Comparison of ENCODE assay signal across 1 cellular context in the genomic region with DNA sequence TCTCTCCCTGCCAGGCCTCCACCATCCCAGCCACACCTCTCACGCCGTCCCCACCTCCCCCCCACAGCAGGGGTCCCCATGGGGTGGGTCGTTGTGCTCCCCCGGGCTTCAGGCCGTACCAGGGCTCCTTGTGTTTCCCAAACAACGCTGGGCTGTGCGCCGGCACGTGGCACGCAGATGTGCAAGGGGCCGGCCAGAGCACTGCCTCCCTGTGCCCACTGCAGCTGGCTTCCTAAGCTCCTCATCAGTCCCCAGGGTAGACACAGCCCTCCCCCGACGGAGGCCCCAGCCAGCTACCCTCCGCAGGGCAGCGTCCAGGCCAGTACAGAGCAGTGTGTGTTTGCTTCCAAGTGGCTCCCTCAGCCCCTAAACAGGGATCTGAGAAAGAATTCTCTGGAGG.
TF ChIP-seq lines count a peak whose summit lies in the region.

No MANE protein-coding gene starts in this region.

TF ChIP-seq in GM23338, 12 proteins besides CTCF, POLR2A, EP300 and RAD21:
- TF ChIP-seq CREB1 (CRISPR knock-in tag; IDR thresholded peaks at IDR 0.05; ENCODE audit: low read depth) (no peak), POLR2AphosphoS5 (IDR thresholded peaks at IDR 0.05; ENCODE audit: low read depth) (no peak), EZH2phosphoT487 (IDR thresholded peaks at IDR 0.05; ENCODE audit: unreplicated experiment) (no peak), JUNB (IDR thresholded peaks at IDR 0.05; ENCODE audit: unreplicated experiment) (no peak), NANOG (IDR thresholded peaks at IDR 0.05; ENCODE audit: borderline replicate concordance) (no peak), ZNF331 (CRISPR knock-in tag; IDR thresholded peaks at IDR 0.05; ENCODE audit: low read depth) (no peak), ZNF114 (CRISPR knock-in tag; IDR thresholded peaks at IDR 0.05) (no peak), STAT1 (IDR thresholded peaks at IDR 0.05; ENCODE audit: unreplicated experiment) (no peak), EZH2 (IDR thresholded peaks at IDR 0.05; ENCODE audit: low read depth, unreplicated experiment) (no peak)
- TF ChIP-seq, protein P1, sequence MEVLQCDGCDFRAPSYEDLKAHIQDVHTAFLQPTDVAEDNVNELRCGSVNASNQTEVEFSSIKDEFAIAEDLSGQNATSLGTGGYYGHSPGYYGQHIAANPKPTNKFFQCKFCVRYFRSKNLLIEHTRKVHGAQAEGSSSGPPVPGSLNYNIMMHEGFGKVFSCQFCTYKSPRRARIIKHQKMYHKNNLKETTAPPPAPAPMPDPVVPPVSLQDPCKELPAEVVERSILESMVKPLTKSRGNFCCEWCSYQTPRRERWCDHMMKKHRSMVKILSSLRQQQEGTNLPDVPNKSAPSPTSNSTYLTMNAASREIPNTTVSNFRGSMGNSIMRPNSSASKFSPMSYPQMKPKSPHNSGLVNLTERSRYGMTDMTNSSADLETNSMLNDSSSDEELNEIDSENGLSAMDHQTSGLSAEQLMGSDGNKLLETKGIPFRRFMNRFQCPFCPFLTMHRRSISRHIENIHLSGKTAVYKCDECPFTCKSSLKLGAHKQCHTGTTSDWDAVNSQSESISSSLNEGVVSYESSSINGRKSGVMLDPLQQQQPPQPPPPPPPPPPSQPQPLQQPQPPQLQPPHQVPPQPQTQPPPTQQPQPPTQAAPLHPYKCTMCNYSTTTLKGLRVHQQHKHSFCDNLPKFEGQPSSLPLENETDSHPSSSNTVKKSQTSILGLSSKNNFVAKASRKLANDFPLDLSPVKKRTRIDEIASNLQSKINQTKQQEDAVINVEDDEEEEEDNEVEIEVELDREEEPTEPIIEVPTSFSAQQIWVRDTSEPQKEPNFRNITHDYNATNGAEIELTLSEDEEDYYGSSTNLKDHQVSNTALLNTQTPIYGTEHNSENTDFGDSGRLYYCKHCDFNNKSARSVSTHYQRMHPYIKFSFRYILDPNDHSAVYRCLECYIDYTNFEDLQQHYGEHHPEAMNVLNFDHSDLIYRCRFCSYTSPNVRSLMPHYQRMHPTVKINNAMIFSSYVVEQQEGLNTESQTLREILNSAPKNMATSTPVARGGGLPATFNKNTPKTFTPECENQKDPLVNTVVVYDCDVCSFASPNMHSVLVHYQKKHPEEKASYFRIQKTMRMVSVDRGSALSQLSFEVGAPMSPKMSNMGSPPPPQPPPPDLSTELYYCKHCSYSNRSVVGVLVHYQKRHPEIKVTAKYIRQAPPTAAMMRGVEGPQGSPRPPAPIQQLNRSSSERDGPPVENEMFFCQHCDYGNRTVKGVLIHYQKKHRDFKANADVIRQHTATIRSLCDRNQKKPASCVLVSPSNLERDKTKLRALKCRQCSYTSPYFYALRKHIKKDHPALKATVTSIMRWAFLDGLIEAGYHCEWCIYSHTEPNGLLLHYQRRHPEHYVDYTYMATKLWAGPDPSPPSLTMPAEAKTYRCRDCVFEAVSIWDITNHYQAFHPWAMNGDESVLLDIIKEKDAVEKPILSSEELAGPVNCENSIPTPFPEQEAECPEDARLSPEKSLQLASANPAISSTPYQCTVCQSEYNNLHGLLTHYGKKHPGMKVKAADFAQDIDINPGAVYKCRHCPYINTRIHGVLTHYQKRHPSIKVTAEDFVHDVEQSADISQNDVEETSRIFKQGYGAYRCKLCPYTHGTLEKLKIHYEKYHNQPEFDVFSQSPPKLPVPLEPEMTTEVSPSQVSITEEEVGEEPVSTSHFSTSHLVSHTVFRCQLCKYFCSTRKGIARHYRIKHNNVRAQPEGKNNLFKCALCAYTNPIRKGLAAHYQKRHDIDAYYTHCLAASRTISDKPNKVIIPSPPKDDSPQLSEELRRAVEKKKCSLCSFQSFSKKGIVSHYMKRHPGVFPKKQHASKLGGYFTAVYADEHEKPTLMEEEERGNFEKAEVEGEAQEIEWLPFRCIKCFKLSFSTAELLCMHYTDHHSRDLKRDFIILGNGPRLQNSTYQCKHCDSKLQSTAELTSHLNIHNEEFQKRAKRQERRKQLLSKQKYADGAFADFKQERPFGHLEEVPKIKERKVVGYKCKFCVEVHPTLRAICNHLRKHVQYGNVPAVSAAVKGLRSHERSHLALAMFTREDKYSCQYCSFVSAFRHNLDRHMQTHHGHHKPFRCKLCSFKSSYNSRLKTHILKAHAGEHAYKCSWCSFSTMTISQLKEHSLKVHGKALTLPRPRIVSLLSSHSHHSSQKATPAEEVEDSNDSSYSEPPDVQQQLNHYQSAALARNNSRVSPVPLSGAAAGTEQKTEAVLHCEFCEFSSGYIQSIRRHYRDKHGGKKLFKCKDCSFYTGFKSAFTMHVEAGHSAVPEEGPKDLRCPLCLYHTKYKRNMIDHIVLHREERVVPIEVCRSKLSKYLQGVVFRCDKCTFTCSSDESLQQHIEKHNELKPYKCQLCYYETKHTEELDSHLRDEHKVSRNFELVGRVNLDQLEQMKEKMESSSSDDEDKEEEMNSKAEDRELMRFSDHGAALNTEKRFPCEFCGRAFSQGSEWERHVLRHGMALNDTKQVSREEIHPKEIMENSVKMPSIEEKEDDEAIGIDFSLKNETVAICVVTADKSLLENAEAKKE (CRISPR knock-in tag; IDR thresholded peaks at IDR 0.05): no peak
- TF ChIP-seq, protein P2, sequence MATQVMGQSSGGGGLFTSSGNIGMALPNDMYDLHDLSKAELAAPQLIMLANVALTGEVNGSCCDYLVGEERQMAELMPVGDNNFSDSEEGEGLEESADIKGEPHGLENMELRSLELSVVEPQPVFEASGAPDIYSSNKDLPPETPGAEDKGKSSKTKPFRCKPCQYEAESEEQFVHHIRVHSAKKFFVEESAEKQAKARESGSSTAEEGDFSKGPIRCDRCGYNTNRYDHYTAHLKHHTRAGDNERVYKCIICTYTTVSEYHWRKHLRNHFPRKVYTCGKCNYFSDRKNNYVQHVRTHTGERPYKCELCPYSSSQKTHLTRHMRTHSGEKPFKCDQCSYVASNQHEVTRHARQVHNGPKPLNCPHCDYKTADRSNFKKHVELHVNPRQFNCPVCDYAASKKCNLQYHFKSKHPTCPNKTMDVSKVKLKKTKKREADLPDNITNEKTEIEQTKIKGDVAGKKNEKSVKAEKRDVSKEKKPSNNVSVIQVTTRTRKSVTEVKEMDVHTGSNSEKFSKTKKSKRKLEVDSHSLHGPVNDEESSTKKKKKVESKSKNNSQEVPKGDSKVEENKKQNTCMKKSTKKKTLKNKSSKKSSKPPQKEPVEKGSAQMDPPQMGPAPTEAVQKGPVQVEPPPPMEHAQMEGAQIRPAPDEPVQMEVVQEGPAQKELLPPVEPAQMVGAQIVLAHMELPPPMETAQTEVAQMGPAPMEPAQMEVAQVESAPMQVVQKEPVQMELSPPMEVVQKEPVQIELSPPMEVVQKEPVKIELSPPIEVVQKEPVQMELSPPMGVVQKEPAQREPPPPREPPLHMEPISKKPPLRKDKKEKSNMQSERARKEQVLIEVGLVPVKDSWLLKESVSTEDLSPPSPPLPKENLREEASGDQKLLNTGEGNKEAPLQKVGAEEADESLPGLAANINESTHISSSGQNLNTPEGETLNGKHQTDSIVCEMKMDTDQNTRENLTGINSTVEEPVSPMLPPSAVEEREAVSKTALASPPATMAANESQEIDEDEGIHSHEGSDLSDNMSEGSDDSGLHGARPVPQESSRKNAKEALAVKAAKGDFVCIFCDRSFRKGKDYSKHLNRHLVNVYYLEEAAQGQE (IDR thresholded peaks at IDR 0.05; ENCODE audit: unreplicated experiment): no peak
- TF ChIP-seq, protein P3, sequence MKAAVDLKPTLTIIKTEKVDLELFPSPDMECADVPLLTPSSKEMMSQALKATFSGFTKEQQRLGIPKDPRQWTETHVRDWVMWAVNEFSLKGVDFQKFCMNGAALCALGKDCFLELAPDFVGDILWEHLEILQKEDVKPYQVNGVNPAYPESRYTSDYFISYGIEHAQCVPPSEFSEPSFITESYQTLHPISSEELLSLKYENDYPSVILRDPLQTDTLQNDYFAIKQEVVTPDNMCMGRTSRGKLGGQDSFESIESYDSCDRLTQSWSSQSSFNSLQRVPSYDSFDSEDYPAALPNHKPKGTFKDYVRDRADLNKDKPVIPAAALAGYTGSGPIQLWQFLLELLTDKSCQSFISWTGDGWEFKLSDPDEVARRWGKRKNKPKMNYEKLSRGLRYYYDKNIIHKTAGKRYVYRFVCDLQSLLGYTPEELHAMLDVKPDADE (IDR thresholded peaks at IDR 0.05): no peak
TF ChIP-seq in GM23338: peak in this region for 0.
